ENCODE assay signal across 7 cellular contexts in the genomic region with DNA sequence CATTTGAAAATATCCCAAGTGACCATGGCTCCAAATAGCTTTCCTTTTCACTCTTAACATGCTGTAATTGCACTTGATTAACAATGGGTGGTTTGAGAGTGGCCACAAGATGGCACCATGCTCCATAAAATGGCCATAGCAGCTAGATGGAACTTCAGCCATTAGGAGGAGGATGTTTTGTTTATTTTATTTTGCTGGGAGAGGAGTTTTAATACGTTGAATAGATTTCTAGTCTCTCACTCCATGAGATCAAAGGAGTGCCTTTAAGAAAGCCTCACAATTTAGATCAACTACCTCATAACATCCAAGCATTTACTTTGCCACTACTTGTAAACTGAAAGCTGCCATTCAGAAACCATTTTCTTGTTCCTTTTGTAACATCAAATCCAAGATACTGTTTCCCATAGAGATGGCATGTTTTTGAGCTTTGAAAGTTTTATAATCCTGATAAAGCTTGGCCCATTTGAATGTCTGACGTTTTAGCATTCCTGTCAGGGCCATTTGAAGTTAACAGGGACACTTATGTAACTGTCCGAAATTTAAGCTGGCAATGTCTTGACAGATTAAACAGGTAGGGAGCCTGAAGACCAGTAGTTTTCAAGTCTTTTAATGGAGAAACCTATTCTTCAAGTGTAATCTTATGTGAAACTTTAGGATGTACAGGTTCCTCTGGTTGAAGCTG. TPM values are rescaled to one million over a fixed set of nuclear protein-coding genes. Genes with fewer than 3 reads are reported as not detected.
DNase-seq lines count a peak whose midpoint lies in the region; ATAC-seq and TF ChIP-seq lines count a peak whose summit lies in the region.

No MANE protein-coding gene starts in this region.

- H3K4me3 ChIP-seq in breast epithelium = no peak overlapping the region

- TF ChIP-seq CTCF in GM12872 (IDR thresholded peaks at IDR 0.05; ENCODE audit: insufficient read depth, low read depth, low read length) = peak; percentile 67
- TF ChIP-seq CTCF in breast epithelium (IDR thresholded peaks at IDR 0.05) = peak; percentile 57 to 88 (median 86)

- H3K27me3 ChIP-seq in breast epithelium = no peaks in the 10 kb centered on the region

- DNase-seq in NCI-H2029 (lab: John Stamatoyannopoulos, UW) (peak; percentile 62), T1000 (lab: John Stamatoyannopoulos, UW) (peak; percentile 61), breast epithelium (ENCODE audit: low spot score in 2 of 2) (peak; percentile 71 to 79), islet precursor cell (peak; percentile 78)
- DNase-seq in stimulated activated CD4-positive, alpha-beta T cell treated with anti-CD3 and anti-CD28 coated beads, Interleukin-1b, Interleukin-23, amount 100 ng/mL, for 4 hours (ENCODE audit: low read depth in 2 of 2) = peak; percentile 38 to 62

- no peaks in the 10 kb centered on the region for H3K4me1 ChIP-seq in breast epithelium

- H3K36me3 ChIP-seq in breast epithelium = no peaks in the 10 kb centered on the region

- H3K27ac ChIP-seq in breast epithelium = peak overlapping the region; percentile 2 to 8

- ATAC-seq in HG03108 (IDR thresholded peaks at IDR 0.05; ENCODE audit: unreplicated experiment) = no peak

- intact Hi-C loops in breast epithelium (cut with DNase I; ENCODE audit: low total_unique reads) = loop anchor here (10.0 kb wide), 1 partner anchor 287 kb away; no protein-coding TSS in a partner anchor

- no peaks in the 10 kb centered on the region for H3K9me3 ChIP-seq in breast epithelium

- TF ChIP-seq POLR2A in breast epithelium (IDR thresholded peaks at IDR 0.05) = no peak

RNA-seq across cellular contexts. Expression of gene FEN1, which starts 4.7 kb away (rescaled TPM):
- 1 to 10 TPM; 5.9 to 9.2 (median 8.5) TPM for total RNA-seq in breast epithelium

RNA-seq across cellular contexts. Expression of gene TMEM258, which starts 5.0 kb away (rescaled TPM):
- 10 to 100 TPM; 35.4 to 55.4 (median 35.7) TPM for total RNA-seq in breast epithelium

RNA-seq across cellular contexts. Expression of gene FADS1, which starts 19.4 kb away (rescaled TPM):
- 100 to 1,000 TPM in 1 of 3 donors, 10 to 100 TPM in 1, 1 to 10 TPM in 1; 8.8 to 112 (median 15.1) TPM for total RNA-seq in breast epithelium

RNA-seq across cellular contexts. Expression of gene FADS2, which starts 30.7 kb away (rescaled TPM):
- total RNA-seq in breast epithelium = 10 to 100 TPM in 1 of 3 donors, 1 to 10 TPM in 2; 5.6 to 35.8 (median 7.5) TPM

RNA-seq across cellular contexts. Expression of gene MYRF, which starts 45.0 kb away (rescaled TPM):
- total RNA-seq in breast epithelium = 1 to 10 TPM in 1 of 3 donors, under 1 TPM in 2; 0.32 to 6.9 (median 0.66) TPM
